ENCODE assay signal across 14 cellular contexts in genomic region chr10:110511734-110512449, GRCh38. TPM values are rescaled to one million over a fixed set of nuclear protein-coding genes. Genes with fewer than 3 reads are reported as not detected.
DNase-seq lines count a peak whose midpoint lies in the region; ATAC-seq, FAIRE-seq and TF ChIP-seq lines count a peak whose summit lies in the region.
"Had no signal": no experiment of that assay in that cellular context is flagged by ENCODE, and none has a peak within 500 bp of the region (broad histone marks: within the 10 kb centered on the region; RNA-seq: fewer than 3 reads in every experiment).

No MANE protein-coding gene starts in this region.

- FAIRE-seq in A549 (lab: Jason Lieb, UNC): no peak
- FAIRE-seq: frontal cortex, G401.6, kidney had no signal

- intact Hi-C loops in left ventricle myocardium superior (cut with micrococcal nuclease): no loop called here

- TF ChIP-seq CTCF in A549 (IDR thresholded peaks at IDR 0.05): no peak
- TF ChIP-seq CTCF in foreskin keratinocyte (conservative IDR thresholded peaks at IDR 0.05): no peak
- no peak for TF ChIP-seq CTCF in gastroesophageal sphincter (IDR thresholded peaks at IDR 0.05)

- H3K4me1 Mint-ChIP-seq in activated naive CD8-positive, alpha-beta T cell treated with anti-CD3 and anti-CD28 coated beads, Interleukin-2, amount 50 U/mL, for 24 hours: peaks cover 63% of the 10 kb centered on the region

- DNase-seq in A549 (ENCODE audit: low read depth in 1 of 2, low spot score in 1 of 2) (peak in 1 of 2 experiments; percentile 48), G401 (ENCODE audit: low spot score) (peak; percentile 88), foreskin keratinocyte (no peak), left ventricle myocardium superior (no peak), NCI-H1092 (lab: John Stamatoyannopoulos, UW) (no peak)
- DNase-seq in activated naive CD8-positive, alpha-beta T cell treated with anti-CD3 and anti-CD28 coated beads, Interleukin-2, amount 50 U/mL, for 24 hours: no peak
- DNase-seq: activated naive CD8-positive, alpha-beta T cell treated with anti-CD3 and anti-CD28 coated beads, Interleukin-2, amount 10 ng/mL, durations not matched to agents 7 days and 5 days; kidney had no signal

- CTCF ChIA-PET in A549 (lab: Yijun Ruan, JAX): interaction anchor here (0.8 to 5.6 kb wide), 9 partner anchors 11 to 205 kb away, joined by 3 to 26 read pairs (median 4); partner anchors contain the start of genes DUSP5 and SMNDC1

- H3K27me3 Mint-ChIP-seq in activated naive CD8-positive, alpha-beta T cell treated with anti-CD3 and anti-CD28 coated beads, Interleukin-2, amount 50 U/mL, for 24 hours: no peaks in the 10 kb centered on the region
- H3K27me3 Mint-ChIP-seq: activated naive CD8-positive, alpha-beta T cell treated with anti-CD3 and anti-CD28 coated beads, Interleukin-2, amount 10 ng/mL, durations not matched to agents 7 days and 5 days had no signal

- no peak for TF ChIP-seq EP300 in A549 (IDR thresholded peaks at IDR 0.05)
- no peak for TF ChIP-seq EP300 in gastroesophageal sphincter (IDR thresholded peaks at IDR 0.05)

- H3K4me3 ChIP-seq in A549 (no peak overlapping the region), gastroesophageal sphincter (no peak overlapping the region)
- H3K4me3 ChIP-seq: HAP-1 had no signal

- peak overlapping the region; percentile 83 for H3K27ac Mint-ChIP-seq in activated naive CD8-positive, alpha-beta T cell treated with anti-CD3 and anti-CD28 coated beads, Interleukin-2, amount 50 U/mL, for 24 hours
- H3K27ac Mint-ChIP-seq: activated naive CD8-positive, alpha-beta T cell treated with anti-CD3 and anti-CD28 coated beads, Interleukin-2, amount 10 ng/mL, durations not matched to agents 7 days and 5 days had no signal

- in situ Hi-C loops in G401 (cut with HindIII; ENCODE audit: low sequenced_read_pairs): no loop called here

- peak overlapping the region; percentile 48 for H3K4me2 ChIP-seq in A549

- H3K9me3 ChIP-seq in A549 (no peaks in the 10 kb centered on the region), gastroesophageal sphincter (no peaks in the 10 kb centered on the region)
- H3K9me3 ChIP-seq: HAP-1 had no signal

- POLR2A ChIA-PET in A549 (lab: Yijun Ruan, JAX): interaction anchor here (0.7 to 1.0 kb wide), 2 partner anchors 11 to 112 kb away, joined by 3 to 4 read pairs; no protein-coding TSS in a partner anchor

- H3K27me3 ChIP-seq in foreskin keratinocyte (no peaks in the 10 kb centered on the region), gastroesophageal sphincter (no peaks in the 10 kb centered on the region)

- H3K27ac ChIP-seq in A549: peak overlapping the region; percentile 43 to 76; a peak in 5 of 6 replicates
- H3K27ac ChIP-seq in foreskin keratinocyte: peak overlapping the region; percentile 15
- no peak overlapping the region for H3K27ac ChIP-seq in gastroesophageal sphincter
- H3K27ac ChIP-seq: C4-2B had no signal

- H3K36me3 ChIP-seq in gastroesophageal sphincter: peaks cover 0 to 48% of the 10 kb centered on the region in 2 donors
- H3K36me3 ChIP-seq: HAP-1 had no signal

- TF ChIP-seq POLR2A in A549 (IDR thresholded peaks at IDR 0.05; ENCODE audit: low read length) (no peak), gastroesophageal sphincter (IDR thresholded peaks at IDR 0.05) (no peak)

- H3K4me3 Mint-ChIP-seq in activated naive CD8-positive, alpha-beta T cell treated with anti-CD3 and anti-CD28 coated beads, Interleukin-2, amount 50 U/mL, for 24 hours: peak overlapping the region; percentile 26
- H3K4me3 Mint-ChIP-seq: activated naive CD8-positive, alpha-beta T cell treated with anti-CD3 and anti-CD28 coated beads, Interleukin-2, amount 10 ng/mL, durations not matched to agents 7 days and 5 days had no signal

- peaks cover 82% of the 10 kb centered on the region for H3K36me3 Mint-ChIP-seq in activated naive CD8-positive, alpha-beta T cell treated with anti-CD3 and anti-CD28 coated beads, Interleukin-2, amount 50 U/mL, for 24 hours (ENCODE audit: low read depth)

- ATAC-seq in A549: peak; percentile 0; a peak in 2 of 6 replicates
- no peak for ATAC-seq in activated naive CD8-positive, alpha-beta T cell treated with anti-CD3 and anti-CD28 coated beads, Interleukin-2, amount 50 U/mL, for 24 hours
- ATAC-seq in foreskin keratinocyte: no peak
- no peak for ATAC-seq in HG03342 (IDR thresholded peaks at IDR 0.05; ENCODE audit: unreplicated experiment)
- no peak for ATAC-seq in gastroesophageal sphincter
- no peak for ATAC-seq in left ventricle myocardium superior

- peaks cover 64% of the 10 kb centered on the region for H3K4me1 ChIP-seq in A549
- H3K4me1 ChIP-seq in foreskin keratinocyte: peaks cover 15% of the 10 kb centered on the region
- H3K4me1 ChIP-seq in gastroesophageal sphincter: no peaks in the 10 kb centered on the region
- H3K4me1 ChIP-seq: HAP-1 had no signal

- no peaks in the 10 kb centered on the region for H3K9me3 Mint-ChIP-seq in activated naive CD8-positive, alpha-beta T cell treated with anti-CD3 and anti-CD28 coated beads, Interleukin-2, amount 50 U/mL, for 24 hours
- H3K9me3 Mint-ChIP-seq: activated naive CD8-positive, alpha-beta T cell treated with anti-CD3 and anti-CD28 coated beads, Interleukin-2, amount 10 ng/mL, durations not matched to agents 7 days and 5 days had no signal

- WGBS in A549 (ENCODE audit: missing lambda C conversion rate): 62% methylated on average over 6 of the region's 6 CpGs
- WGBS in gastroesophageal sphincter (ENCODE audit: low coverage in 1 of 2), 2 donors: 33 to 89% methylated on average over 3 of the region's 6 CpGs

- TF ChIP-seq RAD21 in A549 (conservative IDR thresholded peaks at IDR 0.05 in 1 of 2, IDR thresholded peaks at IDR 0.05 in 1 of 2): no peak

TF ChIP-seq in A549, 52 proteins besides CTCF, POLR2A, EP300 and RAD21 (continues in another document):
- TF ChIP-seq ZSCAN20 (CRISPR knock-in tag; IDR thresholded peaks at IDR 0.05) (no peak), HOXA7 (CRISPR knock-in tag; IDR thresholded peaks at IDR 0.05) (peak; percentile 89; the same call in 1 of the 2 replicates), MYC (IDR thresholded peaks at IDR 0.05; ENCODE audit: borderline replicate concordance, low read length) (no peak), CHD4 (IDR thresholded peaks at IDR 0.05; ENCODE audit: borderline replicate concordance) (no peak), HEYL (CRISPR knock-in tag; IDR thresholded peaks at IDR 0.05) (0 out of 2 replicates have a peak, but pooled peaks have one; percentile 49), RARB (CRISPR knock-in tag; IDR thresholded peaks at IDR 0.05) (peak; percentile 74; the same call in 1 of the 2 replicates), EHF (CRISPR knock-in tag; IDR thresholded peaks at IDR 0.05) (0 out of 2 replicates have a peak, but pooled peaks have one; percentile 6), HOXB13 (CRISPR knock-in tag; IDR thresholded peaks at IDR 0.05; ENCODE audit: low read depth) (no peak), CEBPB (IDR thresholded peaks at IDR 0.05) (no peak), TP53 (CRISPR knock-in tag; IDR thresholded peaks at IDR 0.05) (peak; percentile 85; the same call in 1 of the 2 replicates), BHLHE40 (IDR thresholded peaks at IDR 0.05; ENCODE audit: low read depth, low read length) (no peak)
- TF ChIP-seq, protein P1, sequence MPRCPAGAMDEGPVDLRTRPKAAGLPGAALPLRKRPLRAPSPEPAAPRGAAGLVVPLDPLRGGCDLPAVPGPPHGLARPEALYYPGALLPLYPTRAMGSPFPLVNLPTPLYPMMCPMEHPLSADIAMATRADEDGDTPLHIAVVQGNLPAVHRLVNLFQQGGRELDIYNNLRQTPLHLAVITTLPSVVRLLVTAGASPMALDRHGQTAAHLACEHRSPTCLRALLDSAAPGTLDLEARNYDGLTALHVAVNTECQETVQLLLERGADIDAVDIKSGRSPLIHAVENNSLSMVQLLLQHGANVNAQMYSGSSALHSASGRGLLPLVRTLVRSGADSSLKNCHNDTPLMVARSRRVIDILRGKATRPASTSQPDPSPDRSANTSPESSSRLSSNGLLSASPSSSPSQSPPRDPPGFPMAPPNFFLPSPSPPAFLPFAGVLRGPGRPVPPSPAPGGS (IDR thresholded peaks at IDR 0.05): no peak
- TF ChIP-seq, protein P2, sequence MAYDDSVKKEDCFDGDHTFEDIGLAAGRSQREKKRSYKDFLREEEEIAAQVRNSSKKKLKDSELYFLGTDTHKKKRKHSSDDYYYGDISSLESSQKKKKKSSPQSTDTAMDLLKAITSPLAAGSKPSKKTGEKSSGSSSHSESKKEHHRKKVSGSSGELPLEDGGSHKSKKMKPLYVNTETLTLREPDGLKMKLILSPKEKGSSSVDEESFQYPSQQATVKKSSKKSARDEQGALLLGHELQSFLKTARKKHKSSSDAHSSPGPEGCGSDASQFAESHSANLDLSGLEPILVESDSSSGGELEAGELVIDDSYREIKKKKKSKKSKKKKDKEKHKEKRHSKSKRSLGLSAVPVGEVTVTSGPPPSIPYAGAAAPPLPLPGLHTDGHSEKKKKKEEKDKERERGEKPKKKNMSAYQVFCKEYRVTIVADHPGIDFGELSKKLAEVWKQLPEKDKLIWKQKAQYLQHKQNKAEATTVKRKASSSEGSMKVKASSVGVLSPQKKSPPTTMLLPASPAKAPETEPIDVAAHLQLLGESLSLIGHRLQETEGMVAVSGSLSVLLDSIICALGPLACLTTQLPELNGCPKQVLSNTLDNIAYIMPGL (CRISPR knock-in tag; IDR thresholded peaks at IDR 0.05; ENCODE audit: borderline replicate concordance): 0 out of 2 replicates have a peak, but pooled peaks have one; percentile 48

RNA-seq across cellular contexts. Expression of gene DUSP5, which starts 14.2 kb away (rescaled TPM):
- 152 and 171 TPM in 2 replicates for polyA plus RNA-seq in A549 (2011; rRNA removed)
- 92.2 and 125 TPM in 2 replicates for polyA plus RNA-seq in A549 (2012; cell fraction: cytosol; rRNA removed)
- polyA plus RNA-seq in A549 (2012; cell fraction: nucleus; rRNA removed): 137 and 140 TPM in 2 replicates
- polyA plus RNA-seq in A549 (2017; fragmentation: RNase III; extraction: RNeasy Plus Mini Kit Qiagen cat#74134 plus additional on column Dnase treatment): 47.9 to 49.3 TPM (median 48.8 TPM) in 3 replicates
- 652 and 758 TPM in 2 replicates for polyA minus RNA-seq in A549 (2011; rRNA and poly(A)+ RNA removed)
- total RNA-seq in G401 (2014; rRNA removed; shearing (Covaris generic)): 1.2 and 1.6 TPM in 2 replicates
- 89.9 and 105 TPM in 2 replicates for total RNA-seq in foreskin keratinocyte
- polyA plus RNA-seq in foreskin keratinocyte: 60.4 and 75.6 TPM in 2 replicates
- total RNA-seq in gastroesophageal sphincter: 1 to 10 TPM; 2.5 to 9.8 (median 3.5) TPM
- 7.1 TPM for total RNA-seq in left ventricle myocardium superior

RNA-seq across cellular contexts. Expression of gene SMC3, which starts 55.6 kb away (rescaled TPM):
- polyA plus RNA-seq in A549 (2011; rRNA removed) (39.2 and 59.5 TPM in 2 replicates), A549 (2017; fragmentation: RNase III; extraction: RNeasy Plus Mini Kit Qiagen cat#74134 plus additional on column Dnase treatment) (60.0 to 60.7 TPM (median 60.5 TPM) in 3 replicates), foreskin keratinocyte (13.4 and 18.0 TPM in 2 replicates)
- polyA plus RNA-seq in A549 (2012; cell fraction: cytosol; rRNA removed): 11.2 and 14.2 TPM in 2 replicates
- 6.6 and 9.9 TPM in 2 replicates for polyA plus RNA-seq in A549 (2012; cell fraction: nucleus; rRNA removed)
- 9.1 and 10.0 TPM in 2 replicates for polyA minus RNA-seq in A549 (2011; rRNA and poly(A)+ RNA removed)
- 38.5 and 57.7 TPM in 2 replicates for total RNA-seq in G401 (2014; rRNA removed; shearing (Covaris generic))
- total RNA-seq in foreskin keratinocyte (44.3 and 53.7 TPM in 2 replicates), gastroesophageal sphincter (10 to 100 TPM; 35.5 to 62.0 (median 42.8) TPM), left ventricle myocardium superior (24.3 TPM)

Comparison
In these comparisons a context has a peak if more than half of its experiments do, and no peak if none do; other contexts are left out.
1. ATAC-seq: peak in A549 (2 of 2); none in activated naive CD8-positive, alpha-beta T cell treated with anti-CD3 and anti-CD28 coated beads, Interleukin-2, amount 50 U/mL, for 24 hours (single experiment), foreskin keratinocyte (single experiment), HG03342 (single experiment), gastroesophageal sphincter (single experiment) and left ventricle myocardium superior (single experiment).
2. H3K27ac ChIP-seq: peak in A549 (2 of 2) and foreskin keratinocyte (single experiment); none in gastroesophageal sphincter (0 of 4).